3 cellular contexts compared by ENCODE assay signal in the genomic region with DNA sequence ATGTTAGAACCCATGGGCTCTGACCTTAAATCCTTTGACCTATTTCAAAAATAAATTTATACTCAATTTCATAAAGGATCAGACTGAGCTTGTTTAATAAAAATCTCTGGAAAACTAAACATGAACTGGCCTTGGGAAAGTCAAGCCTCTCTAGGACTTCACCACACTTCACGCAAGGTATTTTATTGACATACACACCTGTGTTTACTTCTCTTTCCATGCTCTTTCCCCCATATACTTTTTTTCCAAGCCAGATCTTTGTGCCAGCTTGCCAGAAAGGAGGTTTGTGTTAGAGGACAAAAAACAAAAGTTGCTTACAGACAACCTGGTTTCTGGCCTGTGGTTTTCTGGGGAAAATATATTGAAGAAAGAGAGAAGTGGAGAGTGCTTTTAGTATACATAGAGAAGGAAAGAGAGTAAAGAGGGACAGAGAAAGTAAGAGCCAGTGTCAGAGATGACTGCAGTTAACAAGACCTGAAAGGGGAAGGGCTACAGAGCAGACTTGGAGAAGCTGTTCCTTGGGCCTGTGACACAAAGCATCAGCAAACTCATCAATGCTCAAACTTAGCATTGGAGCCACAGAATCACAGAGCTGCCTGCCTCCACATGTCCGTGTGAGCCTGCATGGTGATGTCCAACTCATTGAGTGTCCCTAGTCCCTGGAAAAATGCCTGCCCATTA.
A peak's percentile ranks its signal among the peaks of the same experiment; 100 is the strongest.
TF ChIP-seq lines count a peak whose summit lies in the region.

No MANE protein-coding gene starts in this region.

TF ChIP-seq in liver, 16 proteins besides CTCF, POLR2A, EP300 and RAD21:
- TF ChIP-seq HNF4A (conservative IDR thresholded peaks at IDR 0.05) (peak in 1 of 2 donors; percentile 9), FOXA2 (IDR thresholded peaks at IDR 0.05) (peak; percentile 46), HNF4G (IDR thresholded peaks at IDR 0.05) (no peak), YY1 (IDR thresholded peaks at IDR 0.05) (no peak), RXRA (IDR thresholded peaks at IDR 0.05) (peak in 1 of 2 donors; percentile 58), NR2F2 (IDR thresholded peaks at IDR 0.05) (no peak)
- TF ChIP-seq, protein P1, sequence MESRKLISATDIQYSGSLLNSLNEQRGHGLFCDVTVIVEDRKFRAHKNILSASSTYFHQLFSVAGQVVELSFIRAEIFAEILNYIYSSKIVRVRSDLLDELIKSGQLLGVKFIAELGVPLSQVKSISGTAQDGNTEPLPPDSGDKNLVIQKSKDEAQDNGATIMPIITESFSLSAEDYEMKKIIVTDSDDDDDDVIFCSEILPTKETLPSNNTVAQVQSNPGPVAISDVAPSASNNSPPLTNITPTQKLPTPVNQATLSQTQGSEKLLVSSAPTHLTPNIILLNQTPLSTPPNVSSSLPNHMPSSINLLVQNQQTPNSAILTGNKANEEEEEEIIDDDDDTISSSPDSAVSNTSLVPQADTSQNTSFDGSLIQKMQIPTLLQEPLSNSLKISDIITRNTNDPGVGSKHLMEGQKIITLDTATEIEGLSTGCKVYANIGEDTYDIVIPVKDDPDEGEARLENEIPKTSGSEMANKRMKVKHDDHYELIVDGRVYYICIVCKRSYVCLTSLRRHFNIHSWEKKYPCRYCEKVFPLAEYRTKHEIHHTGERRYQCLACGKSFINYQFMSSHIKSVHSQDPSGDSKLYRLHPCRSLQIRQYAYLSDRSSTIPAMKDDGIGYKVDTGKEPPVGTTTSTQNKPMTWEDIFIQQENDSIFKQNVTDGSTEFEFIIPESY (IDR thresholded peaks at IDR 0.05) = no peak
- TF ChIP-seq, protein P2, sequence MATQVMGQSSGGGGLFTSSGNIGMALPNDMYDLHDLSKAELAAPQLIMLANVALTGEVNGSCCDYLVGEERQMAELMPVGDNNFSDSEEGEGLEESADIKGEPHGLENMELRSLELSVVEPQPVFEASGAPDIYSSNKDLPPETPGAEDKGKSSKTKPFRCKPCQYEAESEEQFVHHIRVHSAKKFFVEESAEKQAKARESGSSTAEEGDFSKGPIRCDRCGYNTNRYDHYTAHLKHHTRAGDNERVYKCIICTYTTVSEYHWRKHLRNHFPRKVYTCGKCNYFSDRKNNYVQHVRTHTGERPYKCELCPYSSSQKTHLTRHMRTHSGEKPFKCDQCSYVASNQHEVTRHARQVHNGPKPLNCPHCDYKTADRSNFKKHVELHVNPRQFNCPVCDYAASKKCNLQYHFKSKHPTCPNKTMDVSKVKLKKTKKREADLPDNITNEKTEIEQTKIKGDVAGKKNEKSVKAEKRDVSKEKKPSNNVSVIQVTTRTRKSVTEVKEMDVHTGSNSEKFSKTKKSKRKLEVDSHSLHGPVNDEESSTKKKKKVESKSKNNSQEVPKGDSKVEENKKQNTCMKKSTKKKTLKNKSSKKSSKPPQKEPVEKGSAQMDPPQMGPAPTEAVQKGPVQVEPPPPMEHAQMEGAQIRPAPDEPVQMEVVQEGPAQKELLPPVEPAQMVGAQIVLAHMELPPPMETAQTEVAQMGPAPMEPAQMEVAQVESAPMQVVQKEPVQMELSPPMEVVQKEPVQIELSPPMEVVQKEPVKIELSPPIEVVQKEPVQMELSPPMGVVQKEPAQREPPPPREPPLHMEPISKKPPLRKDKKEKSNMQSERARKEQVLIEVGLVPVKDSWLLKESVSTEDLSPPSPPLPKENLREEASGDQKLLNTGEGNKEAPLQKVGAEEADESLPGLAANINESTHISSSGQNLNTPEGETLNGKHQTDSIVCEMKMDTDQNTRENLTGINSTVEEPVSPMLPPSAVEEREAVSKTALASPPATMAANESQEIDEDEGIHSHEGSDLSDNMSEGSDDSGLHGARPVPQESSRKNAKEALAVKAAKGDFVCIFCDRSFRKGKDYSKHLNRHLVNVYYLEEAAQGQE (IDR thresholded peaks at IDR 0.05) = no peak

TF ChIP-seq in HepG2, 621 proteins besides CTCF, POLR2A, EP300 and RAD21 (continues in another document):
- no peak for TF ChIP-seq TGIF2 (CRISPR knock-in tag; IDR thresholded peaks at IDR 0.05)
- TF ChIP-seq, protein P3, sequence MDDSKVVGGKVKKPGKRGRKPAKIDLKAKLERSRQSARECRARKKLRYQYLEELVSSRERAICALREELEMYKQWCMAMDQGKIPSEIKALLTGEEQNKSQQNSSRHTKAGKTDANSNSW (CRISPR knock-in tag; IDR thresholded peaks at IDR 0.05; ENCODE audit: borderline replicate concordance) = no peak
- no peak for TF ChIP-seq ZBTB42 (CRISPR knock-in tag; IDR thresholded peaks at IDR 0.05)
- no peak for TF ChIP-seq GATAD2A (CRISPR knock-in tag; IDR thresholded peaks at IDR 0.05)
- TF ChIP-seq HNRNPL (IDR thresholded peaks at IDR 0.05; ENCODE audit: low read depth, low read length) = no peak
- TF ChIP-seq, protein P4, sequence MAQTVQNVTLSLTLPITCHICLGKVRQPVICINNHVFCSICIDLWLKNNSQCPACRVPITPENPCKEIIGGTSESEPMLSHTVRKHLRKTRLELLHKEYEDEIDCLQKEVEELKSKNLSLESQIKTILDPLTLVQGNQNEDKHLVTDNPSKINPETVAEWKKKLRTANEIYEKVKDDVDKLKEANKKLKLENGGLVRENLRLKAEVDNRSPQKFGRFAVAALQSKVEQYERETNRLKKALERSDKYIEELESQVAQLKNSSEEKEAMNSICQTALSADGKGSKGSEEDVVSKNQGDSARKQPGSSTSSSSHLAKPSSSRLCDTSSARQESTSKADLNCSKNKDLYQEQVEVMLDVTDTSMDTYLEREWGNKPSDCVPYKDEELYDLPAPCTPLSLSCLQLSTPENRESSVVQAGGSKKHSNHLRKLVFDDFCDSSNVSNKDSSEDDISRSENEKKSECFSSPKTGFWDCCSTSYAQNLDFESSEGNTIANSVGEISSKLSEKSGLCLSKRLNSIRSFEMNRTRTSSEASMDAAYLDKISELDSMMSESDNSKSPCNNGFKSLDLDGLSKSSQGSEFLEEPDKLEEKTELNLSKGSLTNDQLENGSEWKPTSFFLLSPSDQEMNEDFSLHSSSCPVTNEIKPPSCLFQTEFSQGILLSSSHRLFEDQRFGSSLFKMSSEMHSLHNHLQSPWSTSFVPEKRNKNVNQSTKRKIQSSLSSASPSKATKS (CRISPR knock-in tag; IDR thresholded peaks at IDR 0.05) = no peak
- TF ChIP-seq, protein P5, sequence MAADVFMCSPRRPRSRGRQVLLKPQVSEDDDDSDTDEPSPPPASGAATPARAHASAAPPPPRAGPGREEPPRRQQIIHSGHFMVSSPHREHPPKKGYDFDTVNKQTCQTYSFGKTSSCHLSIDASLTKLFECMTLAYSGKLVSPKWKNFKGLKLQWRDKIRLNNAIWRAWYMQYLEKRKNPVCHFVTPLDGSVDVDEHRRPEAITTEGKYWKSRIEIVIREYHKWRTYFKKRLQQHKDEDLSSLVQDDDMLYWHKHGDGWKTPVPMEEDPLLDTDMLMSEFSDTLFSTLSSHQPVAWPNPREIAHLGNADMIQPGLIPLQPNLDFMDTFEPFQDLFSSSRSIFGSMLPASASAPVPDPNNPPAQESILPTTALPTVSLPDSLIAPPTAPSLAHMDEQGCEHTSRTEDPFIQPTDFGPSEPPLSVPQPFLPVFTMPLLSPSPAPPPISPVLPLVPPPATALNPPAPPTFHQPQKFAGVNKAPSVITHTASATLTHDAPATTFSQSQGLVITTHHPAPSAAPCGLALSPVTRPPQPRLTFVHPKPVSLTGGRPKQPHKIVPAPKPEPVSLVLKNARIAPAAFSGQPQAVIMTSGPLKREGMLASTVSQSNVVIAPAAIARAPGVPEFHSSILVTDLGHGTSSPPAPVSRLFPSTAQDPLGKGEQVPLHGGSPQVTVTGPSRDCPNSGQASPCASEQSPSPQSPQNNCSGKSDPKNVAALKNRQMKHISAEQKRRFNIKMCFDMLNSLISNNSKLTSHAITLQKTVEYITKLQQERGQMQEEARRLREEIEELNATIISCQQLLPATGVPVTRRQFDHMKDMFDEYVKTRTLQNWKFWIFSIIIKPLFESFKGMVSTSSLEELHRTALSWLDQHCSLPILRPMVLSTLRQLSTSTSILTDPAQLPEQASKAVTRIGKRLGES (CRISPR knock-in tag; IDR thresholded peaks at IDR 0.05; ENCODE audit: borderline replicate concordance) = no peak
- no peak for TF ChIP-seq ZNF33A (CRISPR knock-in tag; IDR thresholded peaks at IDR 0.05; ENCODE audit: borderline replicate concordance)
- TF ChIP-seq ZNF766 (CRISPR knock-in tag; IDR thresholded peaks at IDR 0.05; ENCODE audit: borderline replicate concordance) = no peak
- TF ChIP-seq, protein P6, sequence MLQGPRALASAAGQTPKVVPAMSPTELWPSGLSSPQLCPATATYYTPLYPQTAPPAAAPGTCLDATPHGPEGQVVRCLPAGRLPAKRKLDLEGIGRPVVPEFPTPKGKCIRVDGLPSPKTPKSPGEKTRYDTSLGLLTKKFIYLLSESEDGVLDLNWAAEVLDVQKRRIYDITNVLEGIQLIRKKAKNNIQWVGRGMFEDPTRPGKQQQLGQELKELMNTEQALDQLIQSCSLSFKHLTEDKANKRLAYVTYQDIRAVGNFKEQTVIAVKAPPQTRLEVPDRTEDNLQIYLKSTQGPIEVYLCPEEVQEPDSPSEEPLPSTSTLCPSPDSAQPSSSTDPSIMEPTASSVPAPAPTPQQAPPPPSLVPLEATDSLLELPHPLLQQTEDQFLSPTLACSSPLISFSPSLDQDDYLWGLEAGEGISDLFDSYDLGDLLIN (CRISPR knock-in tag; IDR thresholded peaks at IDR 0.05; ENCODE audit: borderline replicate concordance) = no peak

TF ChIP-seq in GM12878, 131 proteins besides CTCF, POLR2A, EP300 and RAD21:
- TF ChIP-seq NBN (IDR thresholded peaks at IDR 0.05) = no peak
- TF ChIP-seq TCF7 (IDR thresholded peaks at IDR 0.05; ENCODE audit: borderline replicate concordance) = no peak
- TF ChIP-seq, protein P7, sequence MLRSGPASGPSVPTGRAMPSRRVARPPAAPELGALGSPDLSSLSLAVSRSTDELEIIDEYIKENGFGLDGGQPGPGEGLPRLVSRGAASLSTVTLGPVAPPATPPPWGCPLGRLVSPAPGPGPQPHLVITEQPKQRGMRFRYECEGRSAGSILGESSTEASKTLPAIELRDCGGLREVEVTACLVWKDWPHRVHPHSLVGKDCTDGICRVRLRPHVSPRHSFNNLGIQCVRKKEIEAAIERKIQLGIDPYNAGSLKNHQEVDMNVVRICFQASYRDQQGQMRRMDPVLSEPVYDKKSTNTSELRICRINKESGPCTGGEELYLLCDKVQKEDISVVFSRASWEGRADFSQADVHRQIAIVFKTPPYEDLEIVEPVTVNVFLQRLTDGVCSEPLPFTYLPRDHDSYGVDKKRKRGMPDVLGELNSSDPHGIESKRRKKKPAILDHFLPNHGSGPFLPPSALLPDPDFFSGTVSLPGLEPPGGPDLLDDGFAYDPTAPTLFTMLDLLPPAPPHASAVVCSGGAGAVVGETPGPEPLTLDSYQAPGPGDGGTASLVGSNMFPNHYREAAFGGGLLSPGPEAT (IDR thresholded peaks at IDR 0.05; ENCODE audit: low read depth) = no peak
- TF ChIP-seq SMAD5 (IDR thresholded peaks at IDR 0.05; ENCODE audit: low read depth) = no peak
- no peak for TF ChIP-seq NR2C1 (IDR thresholded peaks at IDR 0.05)
- no peak for TF ChIP-seq SP1 (IDR thresholded peaks at IDR 0.05; ENCODE audit: low read depth, low read length)
- no peak for TF ChIP-seq CHD2 (IDR thresholded peaks at IDR 0.05; ENCODE audit: borderline replicate concordance, low read depth, low read length)
- TF ChIP-seq CREM (IDR thresholded peaks at IDR 0.05; ENCODE audit: low read depth) = no peak
- TF ChIP-seq IKZF1 (conservative IDR thresholded peaks at IDR 0.05) = no peak
- TF ChIP-seq, protein P8, sequence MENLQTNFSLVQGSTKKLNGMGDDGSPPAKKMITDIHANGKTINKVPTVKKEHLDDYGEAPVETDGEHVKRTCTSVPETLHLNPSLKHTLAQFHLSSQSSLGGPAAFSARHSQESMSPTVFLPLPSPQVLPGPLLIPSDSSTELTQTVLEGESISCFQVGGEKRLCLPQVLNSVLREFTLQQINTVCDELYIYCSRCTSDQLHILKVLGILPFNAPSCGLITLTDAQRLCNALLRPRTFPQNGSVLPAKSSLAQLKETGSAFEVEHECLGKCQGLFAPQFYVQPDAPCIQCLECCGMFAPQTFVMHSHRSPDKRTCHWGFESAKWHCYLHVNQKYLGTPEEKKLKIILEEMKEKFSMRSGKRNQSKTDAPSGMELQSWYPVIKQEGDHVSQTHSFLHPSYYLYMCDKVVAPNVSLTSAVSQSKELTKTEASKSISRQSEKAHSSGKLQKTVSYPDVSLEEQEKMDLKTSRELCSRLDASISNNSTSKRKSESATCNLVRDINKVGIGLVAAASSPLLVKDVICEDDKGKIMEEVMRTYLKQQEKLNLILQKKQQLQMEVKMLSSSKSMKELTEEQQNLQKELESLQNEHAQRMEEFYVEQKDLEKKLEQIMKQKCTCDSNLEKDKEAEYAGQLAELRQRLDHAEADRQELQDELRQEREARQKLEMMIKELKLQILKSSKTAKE (IDR thresholded peaks at IDR 0.05; ENCODE audit: low read depth, poor library complexity, severe bottlenecking) = no peak
- TF ChIP-seq TAF1 (IDR thresholded peaks at IDR 0.05; ENCODE audit: borderline replicate concordance, low read depth, low read length) = no peak
- TF ChIP-seq, protein P9, sequence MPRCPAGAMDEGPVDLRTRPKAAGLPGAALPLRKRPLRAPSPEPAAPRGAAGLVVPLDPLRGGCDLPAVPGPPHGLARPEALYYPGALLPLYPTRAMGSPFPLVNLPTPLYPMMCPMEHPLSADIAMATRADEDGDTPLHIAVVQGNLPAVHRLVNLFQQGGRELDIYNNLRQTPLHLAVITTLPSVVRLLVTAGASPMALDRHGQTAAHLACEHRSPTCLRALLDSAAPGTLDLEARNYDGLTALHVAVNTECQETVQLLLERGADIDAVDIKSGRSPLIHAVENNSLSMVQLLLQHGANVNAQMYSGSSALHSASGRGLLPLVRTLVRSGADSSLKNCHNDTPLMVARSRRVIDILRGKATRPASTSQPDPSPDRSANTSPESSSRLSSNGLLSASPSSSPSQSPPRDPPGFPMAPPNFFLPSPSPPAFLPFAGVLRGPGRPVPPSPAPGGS (IDR thresholded peaks at IDR 0.05; ENCODE audit: borderline replicate concordance, insufficient read depth, low read depth, low read length, poor library complexity, severe bottlenecking) = no peak
